In genomic region chr21:46621457-46622182, GRCh38 we compare ENCODE assay signal across 9 cellular contexts. TPM values are rescaled to one million over a fixed set of nuclear protein-coding genes. Genes with fewer than 3 reads are reported as not detected.
DNase-seq lines count a peak whose midpoint lies in the region; ATAC-seq and TF ChIP-seq lines count a peak whose summit lies in the region.
"Had no signal": no experiment of that assay in that cellular context is flagged by ENCODE, and none has a peak within 500 bp of the region (broad histone marks: within the 10 kb centered on the region; RNA-seq: fewer than 3 reads in every experiment).

No MANE protein-coding gene starts in this region.

- no peak overlapping the region for H4K91ac ChIP-seq in mesenchymal stem cell (ENCODE audit: low read length)

- H3K4me1 ChIP-seq in mesenchymal stem cell (ENCODE audit: control insufficient read depth, insufficient read depth, low read depth, low read length): peaks cover 8% of the 10 kb centered on the region

- H3K27ac ChIP-seq in mesenchymal stem cell (ENCODE audit: low read length, poor library complexity, severe bottlenecking): peak overlapping the region; percentile 60
- H3K27ac ChIP-seq in temporal lobe (ENCODE audit: low read depth, low read length): peak overlapping the region; percentile 99

- H3K27me3 ChIP-seq in mesenchymal stem cell (ENCODE audit: control insufficient read depth in 1 of 2, insufficient read depth in 1 of 2, low read length in 2 of 2): peaks cover 0 to 3% of the 10 kb centered on the region in 2 experiments

- no peak overlapping the region for H3K14ac ChIP-seq in mesenchymal stem cell (ENCODE audit: low read length in 2 of 2)

- H2AFZ ChIP-seq in mesenchymal stem cell (ENCODE audit: low read depth, low read length): no peak overlapping the region

- WGBS in mesenchymal stem cell: 94% methylated on average over 7 of the region's 9 CpGs

- no peak overlapping the region for H3K18ac ChIP-seq in mesenchymal stem cell (ENCODE audit: low read depth in 1 of 2, low read length in 2 of 2)

- no peaks in the 10 kb centered on the region for H3K36me3 ChIP-seq in mesenchymal stem cell (ENCODE audit: control insufficient read depth in 1 of 2, insufficient read depth in 2 of 2, low read depth in 1 of 2, low read length in 2 of 2)

- H3K27ac Mint-ChIP-seq in activated T-cell treated with anti-CD3 and anti-CD28 coated beads, Interleukin-2, amount 50 U/mL, for 24 hours: peak overlapping the region; percentile 82
- H3K27ac Mint-ChIP-seq in HFFc6: no peak overlapping the region

- no peak overlapping the region for H3K9ac ChIP-seq in mesenchymal stem cell (ENCODE audit: low read length)

- no peak overlapping the region for H3K4me2 ChIP-seq in mesenchymal stem cell (ENCODE audit: low read length, poor library complexity, severe bottlenecking)

- TF ChIP-seq CTCF in astrocyte of the spinal cord (IDR thresholded peaks at IDR 0.05; ENCODE audit: low read depth, low read length) (no peak), HFFc6 (IDR thresholded peaks at IDR 0.05) (no peak)

- no peaks in the 10 kb centered on the region for H3K27me3 Mint-ChIP-seq in activated T-cell treated with anti-CD3 and anti-CD28 coated beads, Interleukin-2, amount 50 U/mL, for 24 hours
- H3K27me3 Mint-ChIP-seq in HFFc6 (ENCODE audit: insufficient read depth): no peaks in the 10 kb centered on the region; the same call in 1 of the 2 replicates

- no peak overlapping the region for H2AK5ac ChIP-seq in mesenchymal stem cell (ENCODE audit: low read length, severe bottlenecking)

- DNase-seq in activated T-cell treated with anti-CD3 and anti-CD28 coated beads, Interleukin-2, amount 50 U/mL, for 24 hours: no peak
- DNase-seq in activated T-cell treated with anti-CD3 and anti-CD28 coated beads, Interleukin-2, amount 50 U/mL, for 48 hours: no peak
- DNase-seq in astrocyte of the spinal cord (ENCODE audit: low read depth, low spot score) (peak; percentile 33), mesenchymal stem cell (no peak), glomerular visceral epithelial cell (ENCODE audit: extremely low spot score) (no peak), HFFc6 (no peak)
- DNase-seq: NCI-H1417 had no signal

- H2BK12ac ChIP-seq in mesenchymal stem cell (ENCODE audit: low read length in 2 of 2): no peak overlapping the region

- no peak for ATAC-seq in GM18520 (IDR thresholded peaks at IDR 0.05; ENCODE audit: unreplicated experiment)

- no peak overlapping the region for H3K4ac ChIP-seq in mesenchymal stem cell (ENCODE audit: low read depth in 1 of 2, low read length in 2 of 2)

- H3K36me3 Mint-ChIP-seq in activated T-cell treated with anti-CD3 and anti-CD28 coated beads, Interleukin-2, amount 50 U/mL, for 24 hours (ENCODE audit: low read depth): peaks cover 6% of the 10 kb centered on the region
- peaks cover 24% of the 10 kb centered on the region for H3K36me3 Mint-ChIP-seq in HFFc6 (ENCODE audit: low read depth)

- H2BK15ac ChIP-seq in mesenchymal stem cell (ENCODE audit: low read depth, poor library complexity, severe bottlenecking): no peak overlapping the region

- H3K4me1 Mint-ChIP-seq in activated T-cell treated with anti-CD3 and anti-CD28 coated beads, Interleukin-2, amount 50 U/mL, for 24 hours (ENCODE audit: low read depth): peaks cover 52% of the 10 kb centered on the region
- peaks cover 20% of the 10 kb centered on the region for H3K4me1 Mint-ChIP-seq in HFFc6 (ENCODE audit: low read depth)

- H4K8ac ChIP-seq in mesenchymal stem cell (ENCODE audit: low read length): no peak overlapping the region

- H2BK120ac ChIP-seq in mesenchymal stem cell (ENCODE audit: low read depth, low read length): no peak overlapping the region

- no peak overlapping the region for H3K4me3 ChIP-seq in astrocyte of the spinal cord (ENCODE audit: low read depth, low read length)
- H3K4me3 ChIP-seq in mesenchymal stem cell (ENCODE audit: insufficient read depth in 1 of 2, low read depth in 1 of 2, low read length in 2 of 2): no peak overlapping the region

- H3K9me3 ChIP-seq in mesenchymal stem cell (ENCODE audit: control insufficient read depth, low read length): peaks cover 33% of the 10 kb centered on the region

- in situ Hi-C loops in astrocyte of the spinal cord (cut with HindIII; ENCODE audit: low sequenced_read_pairs): no loop called here

- no peak overlapping the region for H3K23ac ChIP-seq in mesenchymal stem cell (ENCODE audit: low read length in 2 of 2)

- H3K79me1 ChIP-seq in mesenchymal stem cell (replicated peaks; ENCODE audit: low read length, poor library complexity, severe bottlenecking): no peaks in the 10 kb centered on the region

- H2BK5ac ChIP-seq in mesenchymal stem cell (ENCODE audit: low read depth, low read length, poor library complexity, severe bottlenecking): no peak overlapping the region

- peaks cover 9% of the 10 kb centered on the region for H3K9me3 Mint-ChIP-seq in activated T-cell treated with anti-CD3 and anti-CD28 coated beads, Interleukin-2, amount 50 U/mL, for 24 hours
- H3K9me3 Mint-ChIP-seq in HFFc6: peaks cover 32% of the 10 kb centered on the region

- no peak overlapping the region for H3K4me3 Mint-ChIP-seq in activated T-cell treated with anti-CD3 and anti-CD28 coated beads, Interleukin-2, amount 50 U/mL, for 24 hours
- H3K4me3 Mint-ChIP-seq in HFFc6: no peak overlapping the region

RNA-seq across cellular contexts. Expression of gene PRMT2, which starts 13.9 kb away (rescaled TPM):
- polyA plus RNA-seq in mesenchymal stem cell (2013, experiment 1 of 2): 52.5 TPM
- polyA plus RNA-seq in mesenchymal stem cell (2013, experiment 2 of 2): 50.4 TPM
- total RNA-seq in temporal lobe: 218 TPM
- 100 to 1,000 TPM in 4 of 6 experiments, 10 to 100 TPM in 2; 98.9 to 111 (median 105) TPM for total RNA-seq in HFFc6 (2021; fragmentation: NEBNext Ultra II Directional; extraction: Animal tissue kit (Norgen Biotek cat#: 25700))

RNA-seq across cellular contexts. Expression of gene S100B, which starts 16.7 kb away (rescaled TPM):
- polyA plus RNA-seq in mesenchymal stem cell (2013, experiment 1 of 2): not detected
- polyA plus RNA-seq in mesenchymal stem cell (2013, experiment 2 of 2): not detected
- total RNA-seq in temporal lobe: 10.1 TPM
- not detected for total RNA-seq in HFFc6 (2021; fragmentation: NEBNext Ultra II Directional; extraction: Animal tissue kit (Norgen Biotek cat#: 25700))

Comparison
In these comparisons a context has a peak if more than half of its experiments do, and no peak if none do; other contexts are left out.
1. RNA of gene S100B, which starts 16.7 kb away (total RNA-seq): 10.1 TPM in temporal lobe (single experiment); not detected in HFFc6; every median in the first group is over 10 times any median in the second.